ENCODE assay signal across 2 cellular contexts in the genomic region with DNA sequence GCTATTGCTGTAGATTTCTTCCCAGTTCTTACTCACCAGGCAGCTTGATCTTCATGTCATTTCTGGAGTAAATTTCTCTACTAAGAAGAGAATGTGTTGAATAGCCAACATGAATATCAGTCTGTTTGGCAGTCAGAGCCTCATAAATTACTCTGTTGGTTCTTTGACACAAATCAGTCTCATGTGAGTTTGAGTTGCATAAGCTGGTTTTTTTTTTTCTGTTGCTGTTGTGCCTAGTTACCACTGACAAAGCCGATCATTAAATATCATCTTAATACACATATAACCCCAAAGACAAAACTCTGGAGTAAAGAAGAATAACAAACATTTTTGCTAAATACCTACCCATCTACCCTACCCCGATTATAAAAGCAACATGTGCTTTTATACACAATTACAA.
TF ChIP-seq lines count a peak whose summit lies in the region.

No MANE protein-coding gene starts in this region.

TF ChIP-seq in IMR-90, 13 proteins besides CTCF, POLR2A, EP300 and RAD21 (continued from another document):
- TF ChIP-seq, protein P1, sequence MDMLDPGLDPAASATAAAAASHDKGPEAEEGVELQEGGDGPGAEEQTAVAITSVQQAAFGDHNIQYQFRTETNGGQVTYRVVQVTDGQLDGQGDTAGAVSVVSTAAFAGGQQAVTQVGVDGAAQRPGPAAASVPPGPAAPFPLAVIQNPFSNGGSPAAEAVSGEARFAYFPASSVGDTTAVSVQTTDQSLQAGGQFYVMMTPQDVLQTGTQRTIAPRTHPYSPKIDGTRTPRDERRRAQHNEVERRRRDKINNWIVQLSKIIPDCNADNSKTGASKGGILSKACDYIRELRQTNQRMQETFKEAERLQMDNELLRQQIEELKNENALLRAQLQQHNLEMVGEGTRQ (IDR thresholded peaks at IDR 0.05; ENCODE audit: low read depth, low read length): no peak
- TF ChIP-seq, protein P2, sequence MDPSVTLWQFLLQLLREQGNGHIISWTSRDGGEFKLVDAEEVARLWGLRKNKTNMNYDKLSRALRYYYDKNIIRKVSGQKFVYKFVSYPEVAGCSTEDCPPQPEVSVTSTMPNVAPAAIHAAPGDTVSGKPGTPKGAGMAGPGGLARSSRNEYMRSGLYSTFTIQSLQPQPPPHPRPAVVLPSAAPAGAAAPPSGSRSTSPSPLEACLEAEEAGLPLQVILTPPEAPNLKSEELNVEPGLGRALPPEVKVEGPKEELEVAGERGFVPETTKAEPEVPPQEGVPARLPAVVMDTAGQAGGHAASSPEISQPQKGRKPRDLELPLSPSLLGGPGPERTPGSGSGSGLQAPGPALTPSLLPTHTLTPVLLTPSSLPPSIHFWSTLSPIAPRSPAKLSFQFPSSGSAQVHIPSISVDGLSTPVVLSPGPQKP (IDR thresholded peaks at IDR 0.05; ENCODE audit: borderline replicate concordance, low read depth, low read length): no peak
- TF ChIP-seq BHLHE40 (IDR thresholded peaks at IDR 0.05; ENCODE audit: low read depth, low read length): no peak
- no peak for TF ChIP-seq MAFK (IDR thresholded peaks at IDR 0.05; ENCODE audit: low read depth, low read length)
- no peak for TF ChIP-seq RFX5 (IDR thresholded peaks at IDR 0.05; ENCODE audit: low read depth, low read length)
- no peak for TF ChIP-seq FOS (IDR thresholded peaks at IDR 0.05; ENCODE audit: low read depth, low read length)
- no peak for TF ChIP-seq RCOR1 (IDR thresholded peaks at IDR 0.05; ENCODE audit: insufficient replicate concordance, low read length)
- TF ChIP-seq CEBPB (IDR thresholded peaks at IDR 0.05; ENCODE audit: low read depth, low read length): no peak

TF ChIP-seq in neural cell, 6 proteins besides CTCF, POLR2A, EP300 and RAD21 (continued from another document):
- TF ChIP-seq, protein P3, sequence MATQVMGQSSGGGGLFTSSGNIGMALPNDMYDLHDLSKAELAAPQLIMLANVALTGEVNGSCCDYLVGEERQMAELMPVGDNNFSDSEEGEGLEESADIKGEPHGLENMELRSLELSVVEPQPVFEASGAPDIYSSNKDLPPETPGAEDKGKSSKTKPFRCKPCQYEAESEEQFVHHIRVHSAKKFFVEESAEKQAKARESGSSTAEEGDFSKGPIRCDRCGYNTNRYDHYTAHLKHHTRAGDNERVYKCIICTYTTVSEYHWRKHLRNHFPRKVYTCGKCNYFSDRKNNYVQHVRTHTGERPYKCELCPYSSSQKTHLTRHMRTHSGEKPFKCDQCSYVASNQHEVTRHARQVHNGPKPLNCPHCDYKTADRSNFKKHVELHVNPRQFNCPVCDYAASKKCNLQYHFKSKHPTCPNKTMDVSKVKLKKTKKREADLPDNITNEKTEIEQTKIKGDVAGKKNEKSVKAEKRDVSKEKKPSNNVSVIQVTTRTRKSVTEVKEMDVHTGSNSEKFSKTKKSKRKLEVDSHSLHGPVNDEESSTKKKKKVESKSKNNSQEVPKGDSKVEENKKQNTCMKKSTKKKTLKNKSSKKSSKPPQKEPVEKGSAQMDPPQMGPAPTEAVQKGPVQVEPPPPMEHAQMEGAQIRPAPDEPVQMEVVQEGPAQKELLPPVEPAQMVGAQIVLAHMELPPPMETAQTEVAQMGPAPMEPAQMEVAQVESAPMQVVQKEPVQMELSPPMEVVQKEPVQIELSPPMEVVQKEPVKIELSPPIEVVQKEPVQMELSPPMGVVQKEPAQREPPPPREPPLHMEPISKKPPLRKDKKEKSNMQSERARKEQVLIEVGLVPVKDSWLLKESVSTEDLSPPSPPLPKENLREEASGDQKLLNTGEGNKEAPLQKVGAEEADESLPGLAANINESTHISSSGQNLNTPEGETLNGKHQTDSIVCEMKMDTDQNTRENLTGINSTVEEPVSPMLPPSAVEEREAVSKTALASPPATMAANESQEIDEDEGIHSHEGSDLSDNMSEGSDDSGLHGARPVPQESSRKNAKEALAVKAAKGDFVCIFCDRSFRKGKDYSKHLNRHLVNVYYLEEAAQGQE (IDR thresholded peaks at IDR 0.05; ENCODE audit: borderline replicate concordance): no peak
- no peak for TF ChIP-seq EZH2 (IDR thresholded peaks at IDR 0.05; ENCODE audit: borderline replicate concordance, insufficient read depth, low read length, poor library complexity, severe bottlenecking)
TF ChIP-seq in neural cell: peak in this region for 0.
